ENCODE assay signal across 26 cellular contexts in genomic region chr1:170012920-170013319, GRCh38.
"Had no signal": no experiment of that assay in that cellular context is flagged by ENCODE, and none has a peak within 500 bp of the region (broad histone marks: within the 10 kb centered on the region; RNA-seq: fewer than 3 reads in every experiment).

No MANE protein-coding gene starts in this region.

- FAIRE-seq: islet of Langerhans, kidney had no signal

- H3K36me3 ChIP-seq: ovary, prostate gland, vagina had no signal

- DNase-seq: heart left ventricle; hypothalamus; immature natural killer cell; kidney; left colon; left lung; lower lobe of right lung; mammary epithelial cell; mesenchymal stem cell; naive B cell; natural killer cell; nephron progenitor cell; ovary; right lobe of liver; spleen; stimulated activated CD4-positive, alpha-beta T cell treated with anti-CD3 and anti-CD28 coated beads, Interleukin-4, amount 100 ng/mL, for 24 hours; stimulated activated naive CD4-positive, alpha-beta T cell treated with Interleukin-2 at 50 U/mL for 16 hours; stimulated activated naive CD8-positive, alpha-beta T cell treated with anti-CD3 and anti-CD28 coated beads, Interleukin-15, amount 100 ng/mL, for 72 hours; substantia nigra; upper lobe of left lung had no signal

- H3K27ac ChIP-seq: heart left ventricle, left lung, lower lobe of right lung, ovary, prostate gland, right lobe of liver, skin epidermis, spleen, tibial nerve, upper lobe of left lung, vagina had no signal

- H3K4me3 ChIP-seq: heart left ventricle, left lung, lower lobe of right lung, ovary, prostate gland, right lobe of liver, skin epidermis, spleen, tibial nerve, upper lobe of left lung, vagina had no signal

- ATAC-seq: heart left ventricle; left colon; left lung; lower lobe of right lung; natural killer cell; right lobe of liver; stimulated activated memory B cell treated with anti-CD40 and anti-IgM and Interleukin-4, amounts not matched to agents 10 μg/mL and 1 μg/mL and 100 μg/mL, for 72 hours; stimulated activated naive CD8-positive, alpha-beta T cell treated with anti-CD3 and anti-CD28 coated beads, Interleukin-15, amount 100 ng/mL, for 72 hours had no signal

- H3K4me1 ChIP-seq: heart left ventricle, left lung, lower lobe of right lung, prostate gland, right lobe of liver, spleen, upper lobe of left lung, vagina had no signal

- H3K9me3 ChIP-seq: left lung, lower lobe of right lung, ovary, prostate gland, right lobe of liver, tibial nerve, upper lobe of left lung, vagina had no signal

- H3K27me3 ChIP-seq: heart left ventricle, left lung, ovary, right lobe of liver, spleen, tibial nerve, upper lobe of left lung, vagina had no signal
